Comparison of ENCODE assay signal across 19 cellular contexts in genomic region chr13:93797463-93797862, GRCh38.
A peak's percentile ranks its signal among the peaks of the same experiment; 100 is the strongest.
DNase-seq lines count a peak whose midpoint lies in the region; ATAC-seq and TF ChIP-seq lines count a peak whose summit lies in the region.
"Had no signal": no experiment of that assay in that cellular context is flagged by ENCODE, and none has a peak within 500 bp of the region (broad histone marks: within the 10 kb centered on the region; RNA-seq: fewer than 3 reads in every experiment).

No MANE protein-coding gene starts in this region.

- H3K9me3 ChIP-seq in aorta (ENCODE audit: control insufficient read depth, low read length) (no peaks in the 10 kb centered on the region), thyroid gland (no peaks in the 10 kb centered on the region)
- H3K9me3 ChIP-seq: A549, adrenal gland, suprapubic skin had no signal

- no peak overlapping the region for H3K27ac ChIP-seq in aorta (ENCODE audit: low read depth in 1 of 2, low read length in 2 of 2)
- no peak overlapping the region for H3K27ac ChIP-seq in thyroid gland
- H3K27ac ChIP-seq: A549, adrenal gland, suprapubic skin had no signal

- H3K4me1 ChIP-seq in aorta (ENCODE audit: control insufficient read depth in 1 of 2, insufficient read depth in 2 of 2, low read length in 2 of 2) = no peaks in the 10 kb centered on the region
- no peaks in the 10 kb centered on the region for H3K4me1 ChIP-seq in thyroid gland
- H3K4me1 ChIP-seq: A549, adrenal gland, suprapubic skin had no signal

- no peak for TF ChIP-seq POLR2A in thyroid gland (IDR thresholded peaks at IDR 0.05)

- H3K4me3 ChIP-seq in GM06990 (replicated peaks; ENCODE audit: low read depth, low read length) = no peak overlapping the region
- no peak overlapping the region for H3K4me3 ChIP-seq in aorta (ENCODE audit: low read length in 2 of 2)
- no peak overlapping the region for H3K4me3 ChIP-seq in thyroid gland (replicated peaks in 1 of 3)
- H3K4me3 ChIP-seq: A549, adrenal gland, suprapubic skin had no signal

- H3K27me3 ChIP-seq in GM06990 (replicated peaks; ENCODE audit: control insufficient read depth, insufficient read depth, low read length) = no peaks in the 10 kb centered on the region
- H3K27me3 ChIP-seq in aorta (ENCODE audit: control insufficient read depth in 1 of 2, insufficient read depth in 2 of 2, low read length in 1 of 2) = no peaks in the 10 kb centered on the region
- no peaks in the 10 kb centered on the region for H3K27me3 ChIP-seq in thyroid gland
- H3K27me3 ChIP-seq: adrenal gland, suprapubic skin had no signal

- no peaks in the 10 kb centered on the region for H3K36me3 ChIP-seq in GM06990 (ENCODE audit: control insufficient read depth, insufficient read depth, low read length)
- H3K36me3 ChIP-seq in aorta (ENCODE audit: control insufficient read depth in 1 of 2, insufficient read depth in 2 of 2, low read length in 1 of 2) = no peaks in the 10 kb centered on the region
- H3K36me3 ChIP-seq in thyroid gland = no peaks in the 10 kb centered on the region
- H3K36me3 ChIP-seq: adrenal gland, suprapubic skin had no signal

- DNase-seq in GM06990 (ENCODE audit: extremely low read depth, insufficient read length) = peak; percentile 22
- peak; percentile 3 for DNase-seq in HT1080 (ENCODE audit: low read depth)
- DNase-seq in aorta = no peak
- no peak for DNase-seq in NCI-H1694 (lab: John Stamatoyannopoulos, UW)
- no peak for DNase-seq in occipital lobe (lab: John Stamatoyannopoulos, UW)
- DNase-seq in thyroid gland = no peak
- DNase-seq: activated CD4-positive, alpha-beta memory T cell treated with anti-CD3 and anti-CD28 coated beads, Interleukin-2, amount 10 ng/mL, durations not matched to agents 7 days and 5 days; adrenal gland; CD4-positive, alpha-beta T cell; cerebellar nuclear complex; NCI-H2081 treated with DMSO at 0.1 percent for 48 hours; NCI-H524 treated with DMSO at 0.1 percent for 48 hours; stimulated activated CD4-positive, alpha-beta T cell treated with anti-CD3 and anti-CD28 coated beads, Interleukin-15, amount 100 ng/mL, for 24 hours had no signal

- intact Hi-C loops in aorta (cut with DNase I) = no loop called here
- intact Hi-C loops in thyroid gland (cut with DNase I) = no loop called here

- peak; percentile 51 for ATAC-seq in GM19351 (IDR thresholded peaks at IDR 0.05; ENCODE audit: unreplicated experiment)
- peak; percentile 64 for ATAC-seq in HG02884 (IDR thresholded peaks at IDR 0.05; ENCODE audit: unreplicated experiment)
- no peak for ATAC-seq in aorta (ENCODE audit: low FRiP score)
- ATAC-seq: A549; activated T-helper 17 cell treated with anti-CD3 and anti-CD28 coated beads, Interleukin-2, amount 50 U/mL, for 72 hours; Panc1 had no signal

- TF ChIP-seq CTCF in GM06990 (IDR thresholded peaks at IDR 0.05; ENCODE audit: insufficient read depth, low read length, poor library complexity, severe bottlenecking) (no peak), thyroid gland (IDR thresholded peaks at IDR 0.05) (no peak)

- 71 to 84% methylated on average over 2 of the region's 2 CpGs for WGBS in aorta, 2 donors
- 58 to 64% methylated on average over 2 of the region's 2 CpGs for WGBS in thyroid gland, 2 donors

Comparison
In these comparisons a context has a peak if more than half of its experiments do, and no peak if none do; other contexts are left out.
1. DNase-seq: peak in GM06990 (single experiment) and HT1080 (single experiment); none in aorta (0 of 2), NCI-H1694 (single experiment), occipital lobe (single experiment) and thyroid gland (0 of 2).